Comparison of ENCODE assay signal across 36 cellular contexts in the genomic region with DNA sequence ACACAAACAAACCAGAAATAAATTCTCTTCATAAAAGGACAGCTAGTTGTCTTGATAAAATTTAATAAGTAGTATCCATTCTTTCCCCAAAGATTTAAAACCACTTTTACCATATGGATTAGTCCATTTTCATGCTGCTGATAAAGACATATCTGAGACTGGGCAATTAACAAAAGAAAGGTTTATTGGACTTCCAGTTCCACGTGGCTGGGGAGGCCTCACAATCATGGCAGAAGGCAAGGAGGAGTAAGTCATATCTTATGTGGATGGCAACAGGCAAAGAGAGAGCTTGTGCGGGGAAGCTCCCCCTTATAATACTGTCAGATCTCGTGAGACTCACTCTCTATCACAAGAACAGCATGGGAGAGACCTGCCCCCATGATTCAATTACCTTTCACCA. TPM values are rescaled to one million over a fixed set of nuclear protein-coding genes. Genes with fewer than 3 reads are reported as not detected.
"Had no signal": no experiment of that assay in that cellular context is flagged by ENCODE, and none has a peak within 500 bp of the region (broad histone marks: within the 10 kb centered on the region; RNA-seq: fewer than 3 reads in every experiment).

No MANE protein-coding gene starts in this region.

- DNase-seq: activated B cell treated with CpG ODN at 0.5 μM for 24 hours; activated CD4-positive, alpha-beta memory T cell treated with anti-CD3 and anti-CD28 coated beads for 36 hours; activated CD4-positive, alpha-beta T cell treated with anti-CD3 and anti-CD28 coated beads for 4 hours; activated CD4-positive, alpha-beta T cell treated with anti-CD3 and anti-CD28 coated beads, Interleukin-2, amount 10 ng/mL, durations not matched to agents 24 days and 14 days; activated CD4-positive, alpha-beta T cell treated with anti-CD3 and anti-CD28 coated beads, Interleukin-2, amount 50 U/mL, for 1 hour; activated CD4-positive, alpha-beta T cell treated with anti-CD3 and anti-CD28 coated beads, Interleukin-2, amount 50 U/mL, for 4 hours; activated CD4-positive, CD25-positive, alpha-beta regulatory T cell treated with anti-CD3 and anti-CD28 coated beads, Interleukin-2, amount 50 U/mL, for 72 hours; activated CD8-positive, alpha-beta memory T cell treated with anti-CD3 and anti-CD28 coated beads, Interleukin-2, amount 50 U/mL, for 4 hours; activated CD8-positive, alpha-beta T cell treated with anti-CD3 and anti-CD28 coated beads for 36 hours; activated effector memory CD4-positive, alpha-beta T cell treated with anti-CD3 and anti-CD28 coated beads, Interleukin-2, amount 50 U/mL, for 16 hours; activated gamma-delta T cell treated with Interleukin-2 at 50 U/mL for 16 hours; activated naive CD4-positive, alpha-beta T cell; activated naive CD4-positive, alpha-beta T cell treated with anti-CD3 and anti-CD28 coated beads for 36 hours; activated naive CD4-positive, alpha-beta T cell treated with anti-CD3 and anti-CD28 coated beads, Interleukin-2, amount 50 U/mL, for 16 hours; activated naive CD8-positive, alpha-beta T cell treated with anti-CD3 and anti-CD28 coated beads for 36 hours; activated T-cell treated with anti-CD3 and anti-CD28 coated beads for 4 hours; activated T-cell treated with anti-CD3 and anti-CD28 coated beads, Interleukin-2, amount 50 U/mL, for 1 hour; activated T-cell treated with anti-CD3 and anti-CD28 coated beads, Interleukin-2, amount 50 U/mL, for 4 hours; amniotic stem cell; aorta; caudate nucleus; cerebellar nuclear complex; T-cell; T-helper 2 cell; T-helper 9 cell had no signal

- H3K27me3 ChIP-seq: adrenal gland, cardiac muscle cell had no signal

- H3K9me3 Mint-ChIP-seq: activated CD4-positive, alpha-beta memory T cell treated with anti-CD3 and anti-CD28 coated beads for 36 hours; activated CD4-positive, alpha-beta T cell treated with anti-CD3 and anti-CD28 coated beads, Interleukin-2, amount 10 ng/mL, durations not matched to agents 24 days and 14 days; activated naive CD4-positive, alpha-beta T cell treated with anti-CD3 and anti-CD28 coated beads for 36 hours; activated T-cell treated with anti-CD3 and anti-CD28 coated beads, Interleukin-2, amount 50 U/mL, for 4 hours; activated T-helper 1 cell treated with anti-CD3 and anti-CD28 coated beads, Interleukin-12 subunit alpha, Interleukin-12 subunit beta, Interleukin-2, Interleukin-4 antibody, amounts not matched to agents 30 ng/mL and 10 ng/mL and 1 ng/mL, durations not matched to agents 14 hours and 24 hours and 36 hours; central memory CD8-positive, alpha-beta T cell; T-cell; T-helper 2 cell treated with Interferon-gamma antibody and Interleukin-4, amounts not matched to agents 5 μg/mL and 100 μg/mL, for 36 hours had no signal

- ATAC-seq: activated CD8-positive, alpha-beta T cell treated with anti-CD3 and anti-CD28 coated beads for 36 hours; activated naive CD4-positive, alpha-beta T cell treated with anti-CD3 and anti-CD28 coated beads, Interleukin-2, amount 50 U/mL, for 72 hours; activated T-cell treated with anti-CD3 and anti-CD28 coated beads, Interleukin-2, amount 50 U/mL, for 4 hours; activated T-helper 17 cell treated with anti-CD3 and anti-CD28 coated beads, Interleukin-2, amount 50 U/mL, for 72 hours; T-cell had no signal

- H3K36me3 Mint-ChIP-seq: activated CD4-positive, alpha-beta memory T cell treated with anti-CD3 and anti-CD28 coated beads for 36 hours; activated naive CD8-positive, alpha-beta T cell treated with anti-CD3 and anti-CD28 coated beads for 36 hours; brain; T-cell had no signal

- H3K27ac ChIP-seq: adrenal gland, cardiac muscle cell, VCaP had no signal

- H3K4me1 Mint-ChIP-seq: brain had no signal

- H3K27ac Mint-ChIP-seq: activated B cell treated with CpG ODN at 0.5 μM for 24 hours; activated CD4-positive, alpha-beta T cell treated with anti-CD3 and anti-CD28 coated beads, Interleukin-2, amount 10 ng/mL, durations not matched to agents 24 days and 14 days; activated CD8-positive, alpha-beta T cell treated with anti-CD3 and anti-CD28 coated beads for 36 hours; activated naive CD4-positive, alpha-beta T cell treated with anti-CD3 and anti-CD28 coated beads for 36 hours; activated naive CD4-positive, alpha-beta T cell treated with anti-CD3 and anti-CD28 coated beads, Interleukin-2, amount 50 U/mL, for 72 hours; activated naive CD8-positive, alpha-beta T cell treated with anti-CD3 and anti-CD28 coated beads for 36 hours; activated T-helper 1 cell treated with anti-CD3 and anti-CD28 coated beads, Interleukin-12 subunit alpha, Interleukin-12 subunit beta, Interleukin-2, Interleukin-4 antibody, amounts not matched to agents 30 ng/mL and 10 ng/mL and 1 ng/mL, durations not matched to agents 14 hours and 24 hours and 36 hours; T-helper 2 cell treated with Interferon-gamma antibody and Interleukin-4, amounts not matched to agents 5 μg/mL and 100 μg/mL, for 36 hours had no signal

- H3K27me3 Mint-ChIP-seq: activated CD4-positive, alpha-beta memory T cell treated with anti-CD3 and anti-CD28 coated beads for 36 hours; activated naive CD8-positive, alpha-beta T cell treated with anti-CD3 and anti-CD28 coated beads for 36 hours; activated T-helper 17 cell treated with anti-CD3 and anti-CD28 coated beads, Interleukin-2, amount 50 U/mL, for 72 hours; T-cell had no signal

- H3K4me3 Mint-ChIP-seq: activated B cell treated with CpG ODN at 0.5 μM for 24 hours; activated CD4-positive, alpha-beta memory T cell treated with anti-CD3 and anti-CD28 coated beads for 36 hours; activated CD4-positive, alpha-beta T cell treated with anti-CD3 and anti-CD28 coated beads, Interleukin-2, amount 10 ng/mL, durations not matched to agents 24 days and 14 days; activated CD8-positive, alpha-beta T cell treated with anti-CD3 and anti-CD28 coated beads for 36 hours; activated naive CD4-positive, alpha-beta T cell treated with anti-CD3 and anti-CD28 coated beads for 36 hours; activated naive CD8-positive, alpha-beta T cell treated with anti-CD3 and anti-CD28 coated beads for 36 hours; activated T-cell treated with anti-CD3 and anti-CD28 coated beads, Interleukin-2, amount 50 U/mL, for 4 hours; activated T-helper 1 cell treated with anti-CD3 and anti-CD28 coated beads, Interleukin-12 subunit alpha, Interleukin-12 subunit beta, Interleukin-2, Interleukin-4 antibody, amounts not matched to agents 30 ng/mL and 10 ng/mL and 1 ng/mL, durations not matched to agents 14 hours and 24 hours and 36 hours; brain; central memory CD8-positive, alpha-beta T cell; T-cell; T-helper 2 cell treated with Interferon-gamma antibody and Interleukin-4, amounts not matched to agents 5 μg/mL and 100 μg/mL, for 36 hours had no signal

- H3K36me3 ChIP-seq: adrenal gland, cardiac muscle cell had no signal

- H3K9me3 ChIP-seq: adrenal gland had no signal

- H3K4me3 ChIP-seq: adrenal gland, cardiac muscle cell had no signal

RNA-seq across cellular contexts. Expression of gene C2CD4B, which starts 38.7 kb away (rescaled TPM):
- total RNA-seq: activated B cell treated with CpG ODN at 0.5 μM for 24 hours; activated naive CD8-positive, alpha-beta T cell treated with anti-CD3 and anti-CD28 coated beads for 36 hours; astrocyte; T-cell had no signal

RNA-seq across cellular contexts. Expression of gene C2CD4A, which starts 59.6 kb away (rescaled TPM):
- total RNA-seq: activated B cell treated with CpG ODN at 0.5 μM for 24 hours; astrocyte; cardiac muscle cell; T-cell; T-helper 1 cell treated with Interleukin-12 subunit alpha and Interleukin-12 subunit beta and Interleukin-4 antibody, amounts not matched to agents 30 ng/mL and 1 ng/mL, for 36 hours had no signal
